3 cellular contexts compared by ENCODE assay signal in the genomic region with DNA sequence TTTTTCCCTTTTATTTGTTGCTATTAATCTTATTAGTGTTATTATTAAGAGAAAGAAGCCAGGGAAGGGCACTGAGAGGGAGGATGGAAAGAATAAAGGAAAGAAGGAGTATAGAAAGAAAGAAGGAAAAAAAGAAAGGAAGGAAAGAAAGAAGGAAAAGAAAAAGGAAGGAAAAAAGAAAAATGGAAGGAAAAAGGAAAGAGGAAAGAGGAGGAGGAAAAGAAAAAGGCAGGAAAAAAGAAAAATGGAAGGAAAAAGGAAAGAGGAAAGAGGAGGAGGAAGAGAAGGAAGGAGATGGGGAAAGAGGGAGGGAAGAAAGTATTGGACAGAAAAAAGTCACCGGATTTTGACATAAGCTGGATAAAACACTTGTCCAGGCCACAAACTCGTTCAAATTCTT.
TF ChIP-seq lines count a peak whose summit lies in the region.

No MANE protein-coding gene starts in this region.

TF ChIP-seq in A549, 52 proteins besides CTCF, POLR2A, EP300 and RAD21:
- TF ChIP-seq CBX2 (IDR thresholded peaks at IDR 0.05; ENCODE audit: borderline replicate concordance, low read depth) (no peak), HDAC2 (IDR thresholded peaks at IDR 0.05) (no peak), EHF (CRISPR knock-in tag; IDR thresholded peaks at IDR 0.05) (no peak), ZC3H11A (IDR thresholded peaks at IDR 0.05) (no peak), EHMT2 (IDR thresholded peaks at IDR 0.05; ENCODE audit: low read depth) (no peak), HOXB5 (CRISPR knock-in tag; IDR thresholded peaks at IDR 0.05) (no peak), TP53 (CRISPR knock-in tag; IDR thresholded peaks at IDR 0.05) (no peak), RFX5 (IDR thresholded peaks at IDR 0.05) (no peak), NR3C1 (IDR thresholded peaks at IDR 0.05) (no peak), KDM5A (IDR thresholded peaks at IDR 0.05) (no peak), FOXS1 (CRISPR knock-in tag; IDR thresholded peaks at IDR 0.05) (no peak), ZSCAN20 (CRISPR knock-in tag; IDR thresholded peaks at IDR 0.05) (no peak), TFCP2L1 (CRISPR knock-in tag; IDR thresholded peaks at IDR 0.05) (no peak), KDM1A (IDR thresholded peaks at IDR 0.05; ENCODE audit: low read depth) (no peak), JUNB (IDR thresholded peaks at IDR 0.05) (no peak), JUN (IDR thresholded peaks at IDR 0.05) (no peak), BCL3 (IDR thresholded peaks at IDR 0.05) (no peak), ZNF302 (CRISPR knock-in tag; IDR thresholded peaks at IDR 0.05) (no peak)
- TF ChIP-seq, protein P1, sequence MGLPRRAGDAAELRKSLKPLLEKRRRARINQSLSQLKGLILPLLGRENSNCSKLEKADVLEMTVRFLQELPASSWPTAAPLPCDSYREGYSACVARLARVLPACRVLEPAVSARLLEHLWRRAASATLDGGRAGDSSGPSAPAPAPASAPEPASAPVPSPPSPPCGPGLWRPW (IDR thresholded peaks at IDR 0.05) = no peak
TF ChIP-seq in A549: peak in this region for 0.

TF ChIP-seq in HCT116, 20 proteins besides CTCF, POLR2A, EP300 and RAD21:
- no peak for TF ChIP-seq REST (IDR thresholded peaks at IDR 0.05; ENCODE audit: low read depth)
- no peak for TF ChIP-seq JUND (IDR thresholded peaks at IDR 0.05)
- TF ChIP-seq CBX3 (IDR thresholded peaks at IDR 0.05; ENCODE audit: low read depth) = no peak
- no peak for TF ChIP-seq ZFX (IDR thresholded peaks at IDR 0.05)
- no peak for TF ChIP-seq EGR1 (IDR thresholded peaks at IDR 0.05; ENCODE audit: low read depth)
- no peak for TF ChIP-seq SRF (IDR thresholded peaks at IDR 0.05; ENCODE audit: low read depth)
- no peak for TF ChIP-seq CEBPB (IDR thresholded peaks at IDR 0.05; ENCODE audit: low read depth)
- no peak for TF ChIP-seq YY1 (IDR thresholded peaks at IDR 0.05; ENCODE audit: extremely low read depth, insufficient replicate concordance, low read depth, low read length)
- TF ChIP-seq FOSL1 (IDR thresholded peaks at IDR 0.05; ENCODE audit: low read depth) = no peak
- no peak for TF ChIP-seq TCF7L2 (IDR thresholded peaks at IDR 0.05; ENCODE audit: borderline replicate concordance, extremely low read depth, insufficient read depth, insufficient read length)
- TF ChIP-seq POLR2AphosphoS5 (IDR thresholded peaks at IDR 0.05; ENCODE audit: low read depth, low read length) = no peak
- no peak for TF ChIP-seq EZH2 (IDR thresholded peaks at IDR 0.05)

TF ChIP-seq in K562, 482 proteins besides CTCF, POLR2A, EP300 and RAD21:
- TF ChIP-seq HMG20B (CRISPR knock-in tag; IDR thresholded peaks at IDR 0.05) = no peak
- no peak for TF ChIP-seq CHAMP1 (IDR thresholded peaks at IDR 0.05)
- TF ChIP-seq, protein P2, sequence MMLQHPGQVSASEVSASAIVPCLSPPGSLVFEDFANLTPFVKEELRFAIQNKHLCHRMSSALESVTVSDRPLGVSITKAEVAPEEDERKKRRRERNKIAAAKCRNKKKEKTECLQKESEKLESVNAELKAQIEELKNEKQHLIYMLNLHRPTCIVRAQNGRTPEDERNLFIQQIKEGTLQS (IDR thresholded peaks at IDR 0.05) = no peak
- TF ChIP-seq, protein P2 (CRISPR knock-in tag; conservative IDR thresholded peaks at IDR 0.05) = no peak
- TF ChIP-seq ZFPM2 (CRISPR knock-in tag; IDR thresholded peaks at IDR 0.05) = no peak
- TF ChIP-seq SMARCE1 (IDR thresholded peaks at IDR 0.05) = no peak
- TF ChIP-seq MTA1 (IDR thresholded peaks at IDR 0.05; ENCODE audit: borderline replicate concordance) = 0 out of 2 replicates have a peak, but pooled peaks have one; percentile 26
- TF ChIP-seq HIVEP1 (CRISPR knock-in tag; IDR thresholded peaks at IDR 0.05) = no peak
- TF ChIP-seq ZNF512 (tag; IDR thresholded peaks at IDR 0.05) = peak; percentile 89
- TF ChIP-seq MYNN (IDR thresholded peaks at IDR 0.05) = no peak
- TF ChIP-seq MYNN (CRISPR knock-in tag; IDR thresholded peaks at IDR 0.05) = no peak
- TF ChIP-seq, protein P3, sequence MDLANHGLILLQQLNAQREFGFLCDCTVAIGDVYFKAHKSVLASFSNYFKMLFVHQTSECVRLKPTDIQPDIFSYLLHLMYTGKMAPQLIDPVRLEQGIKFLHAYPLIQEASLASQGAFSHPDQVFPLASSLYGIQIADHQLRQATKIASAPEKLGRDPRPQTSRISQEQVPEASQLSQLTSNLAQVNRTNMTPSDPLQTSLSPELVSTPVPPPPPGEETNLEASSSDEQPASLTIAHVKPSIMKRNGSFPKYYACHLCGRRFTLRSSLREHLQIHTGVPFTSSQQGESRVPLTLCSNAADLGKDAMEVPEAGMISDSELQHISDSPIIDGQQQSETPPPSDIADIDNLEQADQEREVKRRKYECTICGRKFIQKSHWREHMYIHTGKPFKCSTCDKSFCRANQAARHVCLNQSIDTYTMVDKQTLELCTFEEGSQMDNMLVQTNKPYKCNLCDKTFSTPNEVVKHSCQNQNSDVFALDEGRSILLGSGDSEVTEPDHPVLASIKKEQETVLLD (IDR thresholded peaks at IDR 0.05) = 0 out of 2 replicates have a peak, but pooled peaks have one; percentile 26
- no peak for TF ChIP-seq THRAP3 (IDR thresholded peaks at IDR 0.05; ENCODE audit: borderline replicate concordance)
- TF ChIP-seq, protein P4, sequence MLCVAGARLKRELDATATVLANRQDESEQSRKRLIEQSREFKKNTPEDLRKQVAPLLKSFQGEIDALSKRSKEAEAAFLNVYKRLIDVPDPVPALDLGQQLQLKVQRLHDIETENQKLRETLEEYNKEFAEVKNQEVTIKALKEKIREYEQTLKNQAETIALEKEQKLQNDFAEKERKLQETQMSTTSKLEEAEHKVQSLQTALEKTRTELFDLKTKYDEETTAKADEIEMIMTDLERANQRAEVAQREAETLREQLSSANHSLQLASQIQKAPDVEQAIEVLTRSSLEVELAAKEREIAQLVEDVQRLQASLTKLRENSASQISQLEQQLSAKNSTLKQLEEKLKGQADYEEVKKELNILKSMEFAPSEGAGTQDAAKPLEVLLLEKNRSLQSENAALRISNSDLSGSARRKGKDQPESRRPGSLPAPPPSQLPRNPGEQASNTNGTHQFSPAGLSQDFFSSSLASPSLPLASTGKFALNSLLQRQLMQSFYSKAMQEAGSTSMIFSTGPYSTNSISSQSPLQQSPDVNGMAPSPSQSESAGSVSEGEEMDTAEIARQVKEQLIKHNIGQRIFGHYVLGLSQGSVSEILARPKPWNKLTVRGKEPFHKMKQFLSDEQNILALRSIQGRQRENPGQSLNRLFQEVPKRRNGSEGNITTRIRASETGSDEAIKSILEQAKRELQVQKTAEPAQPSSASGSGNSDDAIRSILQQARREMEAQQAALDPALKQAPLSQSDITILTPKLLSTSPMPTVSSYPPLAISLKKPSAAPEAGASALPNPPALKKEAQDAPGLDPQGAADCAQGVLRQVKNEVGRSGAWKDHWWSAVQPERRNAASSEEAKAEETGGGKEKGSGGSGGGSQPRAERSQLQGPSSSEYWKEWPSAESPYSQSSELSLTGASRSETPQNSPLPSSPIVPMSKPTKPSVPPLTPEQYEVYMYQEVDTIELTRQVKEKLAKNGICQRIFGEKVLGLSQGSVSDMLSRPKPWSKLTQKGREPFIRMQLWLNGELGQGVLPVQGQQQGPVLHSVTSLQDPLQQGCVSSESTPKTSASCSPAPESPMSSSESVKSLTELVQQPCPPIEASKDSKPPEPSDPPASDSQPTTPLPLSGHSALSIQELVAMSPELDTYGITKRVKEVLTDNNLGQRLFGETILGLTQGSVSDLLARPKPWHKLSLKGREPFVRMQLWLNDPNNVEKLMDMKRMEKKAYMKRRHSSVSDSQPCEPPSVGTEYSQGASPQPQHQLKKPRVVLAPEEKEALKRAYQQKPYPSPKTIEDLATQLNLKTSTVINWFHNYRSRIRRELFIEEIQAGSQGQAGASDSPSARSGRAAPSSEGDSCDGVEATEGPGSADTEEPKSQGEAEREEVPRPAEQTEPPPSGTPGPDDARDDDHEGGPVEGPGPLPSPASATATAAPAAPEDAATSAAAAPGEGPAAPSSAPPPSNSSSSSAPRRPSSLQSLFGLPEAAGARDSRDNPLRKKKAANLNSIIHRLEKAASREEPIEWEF (CRISPR knock-in tag; IDR thresholded peaks at IDR 0.05) = no peak
- TF ChIP-seq CHCHD3 (CRISPR knock-in tag; IDR thresholded peaks at IDR 0.05) = no peak
- TF ChIP-seq NFRKB (IDR thresholded peaks at IDR 0.05; ENCODE audit: low read depth) = no peak
- TF ChIP-seq ZBTB9 (CRISPR knock-in tag; IDR thresholded peaks at IDR 0.05) = no peak
- no peak for TF ChIP-seq OTX1 (CRISPR knock-in tag; IDR thresholded peaks at IDR 0.05)
